ENCODE assay signal across 1 cellular context in genomic region chr18:63881851-63882250, GRCh38.
TF ChIP-seq lines count a peak whose summit lies in the region.

No MANE protein-coding gene starts in this region.

TF ChIP-seq in GM12878, 131 proteins besides CTCF, POLR2A, EP300 and RAD21 (continued from another document):
- TF ChIP-seq BACH1 (IDR thresholded peaks at IDR 0.05; ENCODE audit: borderline replicate concordance) (no peak), ZNF24 (IDR thresholded peaks at IDR 0.05) (no peak), CBX3 (IDR thresholded peaks at IDR 0.05; ENCODE audit: borderline replicate concordance, low read depth) (no peak), BCL3 (IDR thresholded peaks at IDR 0.05; ENCODE audit: borderline replicate concordance, insufficient read depth, low read depth, low read length, poor library complexity, severe bottlenecking) (peak; percentile 62), FOS (IDR thresholded peaks at IDR 0.05; ENCODE audit: borderline replicate concordance, extremely low read depth, insufficient read length) (no peak), ETV6 (conservative IDR thresholded peaks at IDR 0.05 in 1 of 2, IDR thresholded peaks at IDR 0.05 in 1 of 2; ENCODE audit: borderline replicate concordance in 1 of 2, low read depth in 1 of 2) (peak in 1 of 2 experiments; percentile 83; a peak in 2 of 4 replicates), E4F1 (IDR thresholded peaks at IDR 0.05; ENCODE audit: borderline replicate concordance, partially characterized antibody) (no peak)
